ENCODE assay signal across 23 cellular contexts in the genomic region with DNA sequence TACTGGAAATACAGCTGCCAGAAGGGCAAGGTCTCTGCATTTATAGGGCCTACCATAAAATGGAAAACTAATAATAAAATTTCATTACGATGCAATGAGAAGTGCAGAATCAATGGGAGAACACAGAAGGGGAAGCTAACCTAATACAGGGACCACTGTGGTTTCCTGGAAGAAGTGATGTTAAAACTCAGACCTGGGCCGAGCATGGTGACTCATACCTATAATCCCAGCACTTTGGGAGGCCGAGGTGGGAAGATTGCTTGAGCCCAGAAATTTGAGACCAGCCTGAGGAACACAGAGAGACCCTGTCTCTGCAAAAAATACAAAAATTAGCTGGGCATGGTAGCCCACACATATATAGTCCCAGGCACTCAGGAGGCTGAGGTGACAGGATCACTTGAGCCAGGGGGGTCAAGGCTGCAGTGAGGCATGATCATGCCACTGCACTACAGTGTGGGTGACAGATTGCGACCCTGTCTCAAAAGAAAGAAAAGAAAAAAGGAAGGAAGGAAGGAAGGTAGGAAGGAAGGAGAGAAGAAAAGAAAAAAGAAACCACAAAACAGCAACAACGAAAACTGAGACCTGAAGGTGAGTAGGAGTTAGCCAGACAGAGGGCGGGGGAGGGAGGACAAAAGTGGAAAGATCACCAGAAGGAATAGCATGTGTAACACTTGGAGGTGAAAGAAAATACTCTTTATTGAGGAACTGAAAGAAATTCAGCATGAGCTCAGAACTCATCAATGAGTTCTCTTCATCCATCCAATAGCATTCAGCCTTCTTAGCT. TPM values are rescaled to one million over a fixed set of nuclear protein-coding genes. Genes with fewer than 3 reads are reported as not detected.
A peak's percentile ranks its signal among the peaks of the same experiment; 100 is the strongest.
DNase-seq lines count a peak whose midpoint lies in the region; ATAC-seq, FAIRE-seq and TF ChIP-seq lines count a peak whose summit lies in the region.
"Had no signal": no experiment of that assay in that cellular context is flagged by ENCODE, and none has a peak within 500 bp of the region (broad histone marks: within the 10 kb centered on the region; RNA-seq: fewer than 3 reads in every experiment).

No MANE protein-coding gene starts in this region.

- ATAC-seq in body of pancreas: no peak
- ATAC-seq: activated T-cell treated with anti-CD3 and anti-CD28 coated beads, Interleukin-2, amount 50 U/mL, for 72 hours; CD8-positive, alpha-beta T cell; GM12878; naive thymus-derived CD4-positive, alpha-beta T cell; sciatic nerve had no signal

- H3K27me3 ChIP-seq in HUES48 (ENCODE audit: control insufficient read depth, insufficient read depth, low read length) (no peaks in the 10 kb centered on the region), body of pancreas (no peaks in the 10 kb centered on the region)
- H3K27me3 ChIP-seq: esophagus muscularis mucosa, ovary, suprapubic skin had no signal

- H3K4me3 ChIP-seq in HUES48 (ENCODE audit: low read depth, low read length) (no peak overlapping the region), body of pancreas (no peak overlapping the region)
- H3K4me3 ChIP-seq: esophagus muscularis mucosa, GM12878, ovary, suprapubic skin had no signal

- BruUV-seq in MCF 10A (replicated peaks; lab: Mats Ljungman, UMichigan): no TSS peak

- no peak overlapping the region for H3K4me3 Mint-ChIP-seq in MCF 10A (ENCODE audit: unreplicated experiment)
- H3K4me3 Mint-ChIP-seq: activated naive CD4-positive, alpha-beta T cell treated with anti-CD3 and anti-CD28 coated beads, Interleukin-2, amount 10 ng/mL, durations not matched to agents 7 days and 5 days; activated T-cell treated with anti-CD3 and anti-CD28 coated beads, Interleukin-2, amount 50 U/mL, for 72 hours; CD8-positive, alpha-beta T cell; naive thymus-derived CD4-positive, alpha-beta T cell had no signal

- H3K36me3 ChIP-seq in HUES48 (ENCODE audit: control insufficient read depth, insufficient read depth, low read length): no peaks in the 10 kb centered on the region
- no peaks in the 10 kb centered on the region for H3K36me3 ChIP-seq in body of pancreas (replicated peaks in 1 of 2; ENCODE audit: insufficient read depth in 1 of 2, low read depth in 2 of 2)
- H3K36me3 ChIP-seq: esophagus muscularis mucosa, ovary, suprapubic skin had no signal

- H3K9me3 ChIP-seq in HUES48 (ENCODE audit: control insufficient read depth, insufficient read depth, low read length): no peaks in the 10 kb centered on the region
- no peaks in the 10 kb centered on the region for H3K9me3 ChIP-seq in body of pancreas
- H3K9me3 ChIP-seq: esophagus muscularis mucosa, ovary, suprapubic skin had no signal

- TF ChIP-seq CTCF in D721Med (IDR thresholded peaks at IDR 0.05; ENCODE audit: insufficient read depth, missing control alignments) (no peak), MCF 10A (IDR thresholded peaks at IDR 0.05; ENCODE audit: unreplicated experiment) (no peak), body of pancreas (IDR thresholded peaks at IDR 0.05) (no peak)

- H3K27ac Mint-ChIP-seq in MCF 10A (ENCODE audit: low read depth, unreplicated experiment): no peak overlapping the region
- H3K27ac Mint-ChIP-seq: activated naive CD4-positive, alpha-beta T cell treated with anti-CD3 and anti-CD28 coated beads, Interleukin-2, amount 10 ng/mL, durations not matched to agents 7 days and 5 days; activated T-cell treated with anti-CD3 and anti-CD28 coated beads, Interleukin-2, amount 50 U/mL, for 72 hours; CD8-positive, alpha-beta T cell; naive thymus-derived CD4-positive, alpha-beta T cell had no signal

- CTCF ChIA-PET in MCF 10A (lab: Yijun Ruan, JAX): interaction anchor here (0.8 to 4.0 kb wide), 3 partner anchors 10 to 529 kb away, joined by 4 to 35 read pairs (median 6); no protein-coding TSS in a partner anchor

- FAIRE-seq in D721Med (lab: Jason Lieb, UNC): peak; percentile 77
- FAIRE-seq: GM12878, TTC549 had no signal

- no peaks in the 10 kb centered on the region for H3K9me3 Mint-ChIP-seq in MCF 10A (ENCODE audit: unreplicated experiment)
- H3K9me3 Mint-ChIP-seq: activated naive CD4-positive, alpha-beta T cell treated with anti-CD3 and anti-CD28 coated beads, Interleukin-2, amount 10 ng/mL, durations not matched to agents 7 days and 5 days; activated T-cell treated with anti-CD3 and anti-CD28 coated beads, Interleukin-2, amount 50 U/mL, for 72 hours; CD8-positive, alpha-beta T cell had no signal

- DNase-seq in D721Med (ENCODE audit: insufficient read length, low spot score) (no peak), OCI-M1 (lab: John Stamatoyannopoulos, UW) (peak; percentile 21), left kidney (ENCODE audit: low read depth, low spot score) (peak; percentile 31), MCF 10A (ENCODE audit: unreplicated experiment) (no peak), body of pancreas (no peak), NCI-H446 treated with DMSO at 0.1 percent for 48 hours (lab: John Stamatoyannopoulos, UW) (no peak)
- DNase-seq: activated CD4-positive, alpha-beta T cell treated with anti-CD3 and anti-CD28 coated beads for 4 hours; activated naive CD4-positive, alpha-beta T cell treated with anti-CD3 and anti-CD28 coated beads, Interleukin-2, amount 10 ng/mL, durations not matched to agents 7 days and 5 days; activated T-cell treated with anti-CD3 and anti-CD28 coated beads, Interleukin-2, amount 50 U/mL, for 72 hours; anterior cingulate cortex; CD8-positive, alpha-beta T cell; GOT3; kidney glomerular epithelial cell; naive thymus-derived CD4-positive, alpha-beta T cell; NCI-H774; ovary had no signal

- POLR2A ChIA-PET in MCF 10A (lab: Yijun Ruan, JAX): interaction anchor here (0.7 kb wide), 1 partner anchor 302 kb away, joined by 3 read pairs; no protein-coding TSS in a partner anchor

- peaks cover 17% of the 10 kb centered on the region for H3K4me1 Mint-ChIP-seq in MCF 10A (ENCODE audit: insufficient read depth, unreplicated experiment)
- H3K4me1 Mint-ChIP-seq: activated naive CD4-positive, alpha-beta T cell treated with anti-CD3 and anti-CD28 coated beads, Interleukin-2, amount 10 ng/mL, durations not matched to agents 7 days and 5 days had no signal

- no peak for TF ChIP-seq POLR2A in body of pancreas (IDR thresholded peaks at IDR 0.05)

- H3K4me1 ChIP-seq in HUES48 (ENCODE audit: control insufficient read depth, insufficient read depth, low read length): peaks cover 48% of the 10 kb centered on the region
- peaks cover 28% of the 10 kb centered on the region for H3K4me1 ChIP-seq in body of pancreas
- H3K4me1 ChIP-seq: suprapubic skin had no signal

- H3K27me3 Mint-ChIP-seq in MCF 10A (ENCODE audit: insufficient read depth, unreplicated experiment): no peaks in the 10 kb centered on the region
- H3K27me3 Mint-ChIP-seq: activated naive CD4-positive, alpha-beta T cell treated with anti-CD3 and anti-CD28 coated beads, Interleukin-2, amount 10 ng/mL, durations not matched to agents 7 days and 5 days had no signal

- 75 to 89% methylated on average over 6 of the region's 6 CpGs for WGBS in body of pancreas, 2 donors

- H3K27ac ChIP-seq in HUES48 (ENCODE audit: low read depth, low read length): peak overlapping the region; percentile 16
- H3K27ac ChIP-seq in body of pancreas: no peak overlapping the region
- H3K27ac ChIP-seq: ovary, suprapubic skin had no signal

- no peak overlapping the region for H3K9ac ChIP-seq in HUES48 (ENCODE audit: low read depth, low read length)

- H3K36me3 Mint-ChIP-seq in MCF 10A (ENCODE audit: insufficient read depth, unreplicated experiment): no peaks in the 10 kb centered on the region
- H3K36me3 Mint-ChIP-seq: activated naive CD4-positive, alpha-beta T cell treated with anti-CD3 and anti-CD28 coated beads, Interleukin-2, amount 10 ng/mL, durations not matched to agents 7 days and 5 days; CD8-positive, alpha-beta T cell had no signal

- intact Hi-C loops in MCF 10A (cut with micrococcal nuclease) (no loop called here), body of pancreas (cut with DNase I) (loop anchor here (10.0 kb wide), 1 partner anchor 147 kb away; no protein-coding TSS in a partner anchor)

RNA-seq across cellular contexts. Expression of gene DTNA, which starts 58.3 kb away (rescaled TPM):
- total RNA-seq in MCF 10A (2022) (0.91 TPM in 1 of 2 replicates, not detected in the other), body of pancreas (10 to 100 TPM; 31.0 to 32.2 TPM)
- total RNA-seq: CD8-positive, alpha-beta T cell; HT-29 had no signal

Comparison
In these comparisons a context has a peak if more than half of its experiments do, and no peak if none do; other contexts are left out.
1. DNase-seq: peak in OCI-M1 (single experiment) and left kidney (single experiment); none in D721Med (single experiment), MCF 10A (single experiment), body of pancreas (0 of 4) and NCI-H446 treated with DMSO at 0.1 percent for 48 hours (single experiment).
2. RNA of gene DTNA, which starts 58.3 kb away (total RNA-seq): 31.0 to 32.2 TPM in body of pancreas; 0.91 TPM in MCF 10A; every median in the first group is over 10 times any median in the second.